ENCODE assay signal across 10 cellular contexts in genomic region chr7:24732646-24733413, GRCh38. TPM values are rescaled to one million over a fixed set of nuclear protein-coding genes. Genes with fewer than 3 reads are reported as not detected.
DNase-seq lines count a peak whose midpoint lies in the region; ATAC-seq and TF ChIP-seq lines count a peak whose summit lies in the region.
"Had no signal": no experiment of that assay in that cellular context is flagged by ENCODE, and none has a peak within 500 bp of the region (broad histone marks: within the 10 kb centered on the region; RNA-seq: fewer than 3 reads in every experiment).

No MANE protein-coding gene starts in this region.

- no peak overlapping the region for H3K27ac Mint-ChIP-seq in naive thymus-derived CD4-positive, alpha-beta T cell
- H3K27ac Mint-ChIP-seq: IgD-negative memory B cell had no signal

- DNase-seq in AG09319 (ENCODE audit: extremely low read depth, low read depth) (peak; percentile 31), HK-2 (ENCODE audit: unreplicated experiment) (peak; percentile 46), NK-92 (lab: John Stamatoyannopoulos, UW; ENCODE audit: unreplicated experiment) (no peak)
- no peak for DNase-seq in naive thymus-derived CD4-positive, alpha-beta T cell
- DNase-seq in stimulated activated CD4-positive, alpha-beta T cell treated with anti-CD3 and anti-CD28 coated beads, Interleukin-1b, Interleukin-23, amount 100 ng/mL, for 48 hours, result no peak
- no peak for DNase-seq in stimulated activated CD4-positive, alpha-beta T cell treated with anti-CD3 and anti-CD28 coated beads, Interleukin-15, amount 100 ng/mL, for 24 hours
- DNase-seq: Calu3 had no signal

- H3K36me3 Mint-ChIP-seq in naive thymus-derived CD4-positive, alpha-beta T cell, result peaks cover 0 to 10% (median 5%) of the 10 kb centered on the region in 5 donors

- H3K36me3 ChIP-seq in naive thymus-derived CD4-positive, alpha-beta T cell (ENCODE audit: control insufficient read depth in 2 of 3, insufficient read depth in 3 of 3, low read length in 3 of 3), result no peaks in the 10 kb centered on the region

- no peak overlapping the region for H3K4me3 ChIP-seq in naive thymus-derived CD4-positive, alpha-beta T cell (ENCODE audit: low read length)

- no peaks in the 10 kb centered on the region for H3K9me3 ChIP-seq in naive thymus-derived CD4-positive, alpha-beta T cell (ENCODE audit: control insufficient read depth in 2 of 3, low read length in 3 of 3)

- POLR2A ChIA-PET in naive thymus-derived CD4-positive, alpha-beta T cell (lab: Charles Lee), result no interaction called here

- H3K4me3 Mint-ChIP-seq in naive thymus-derived CD4-positive, alpha-beta T cell, result no peak overlapping the region

- peaks cover 13 to 27% (median 22%) of the 10 kb centered on the region in 5 donors for H3K27me3 Mint-ChIP-seq in naive thymus-derived CD4-positive, alpha-beta T cell

- H3K4me1 Mint-ChIP-seq in naive thymus-derived CD4-positive, alpha-beta T cell, result peaks cover 6 to 21% (median 12%) of the 10 kb centered on the region in 7 donors
- H3K4me1 Mint-ChIP-seq: IgD-negative memory B cell had no signal

- intact Hi-C loops in naive thymus-derived CD4-positive, alpha-beta T cell (cut with micrococcal nuclease), result no loop called here

- no peaks in the 10 kb centered on the region for H3K27me3 ChIP-seq in naive thymus-derived CD4-positive, alpha-beta T cell (ENCODE audit: control insufficient read depth in 2 of 2, insufficient read depth in 2 of 2, low read length in 2 of 2)

- no peak overlapping the region for H3K27ac ChIP-seq in naive thymus-derived CD4-positive, alpha-beta T cell (ENCODE audit: low read depth, low read length)

- CTCF ChIA-PET in naive thymus-derived CD4-positive, alpha-beta T cell (lab: Charles Lee), result no interaction called here

- TF ChIP-seq CTCF in AG09319 (IDR thresholded peaks at IDR 0.05; ENCODE audit: low read depth, low read length), result no peak

- H3K4me1 ChIP-seq in naive thymus-derived CD4-positive, alpha-beta T cell (ENCODE audit: control insufficient read depth in 2 of 2, insufficient read depth in 2 of 2, low read length in 2 of 2), result peaks cover 0 to 12% of the 10 kb centered on the region in 2 donors

- H3K9me3 Mint-ChIP-seq in naive thymus-derived CD4-positive, alpha-beta T cell, result peaks cover 0 to 34% (median 11%) of the 10 kb centered on the region in 11 donors

- ATAC-seq in GM21423 (IDR thresholded peaks at IDR 0.05; ENCODE audit: unreplicated experiment), result peak; percentile 53
- ATAC-seq in esophagus mucosa, result peak; percentile 41
- ATAC-seq in naive thymus-derived CD4-positive, alpha-beta T cell, result no peak

RNA-seq across cellular contexts. Expression of gene GSDME, which starts 24.4 kb away (rescaled TPM):
- total RNA-seq in esophagus mucosa, result 8.3 TPM
- 1 to 10 TPM in 2 of 5 experiments, under 1 TPM in 3; 0.42 to 5.0 (median 0.92) TPM for total RNA-seq in naive thymus-derived CD4-positive, alpha-beta T cell
- under 1 TPM in 1 of 2 donors, not detected in 1; 0.41 TPM for polyA plus RNA-seq in naive thymus-derived CD4-positive, alpha-beta T cell

Comparison
In these comparisons a context has a peak if more than half of its experiments do, and no peak if none do; other contexts are left out.
1. DNase-seq: peak in AG09319 (single experiment) and HK-2 (single experiment); none in naive thymus-derived CD4-positive, alpha-beta T cell (0 of 9), stimulated activated CD4-positive, alpha-beta T cell treated with anti-CD3 and anti-CD28 coated beads, Interleukin-1b, Interleukin-23, amount 100 ng/mL, for 48 hours (single experiment), stimulated activated CD4-positive, alpha-beta T cell treated with anti-CD3 and anti-CD28 coated beads, Interleukin-15, amount 100 ng/mL, for 24 hours (single experiment) and NK-92 (single experiment).